In genomic region chr2:193695367-193695766, GRCh38 we compare ENCODE assay signal across 9 cellular contexts.
A peak's percentile ranks its signal among the peaks of the same experiment; 100 is the strongest.
DNase-seq lines count a peak whose midpoint lies in the region; ATAC-seq, FAIRE-seq and TF ChIP-seq lines count a peak whose summit lies in the region.
"Had no signal": no experiment of that assay in that cellular context is flagged by ENCODE, and none has a peak within 500 bp of the region (broad histone marks: within the 10 kb centered on the region; RNA-seq: fewer than 3 reads in every experiment).

No MANE protein-coding gene starts in this region.

- DNase-seq in H54 (ENCODE audit: insufficient read length, low spot score) (no peak), NCI-H2107 (lab: John Stamatoyannopoulos, UW) (peak; percentile 3), cerebellum (ENCODE audit: low spot score) (peak; percentile 7), omental fat pad (ENCODE audit: low spot score) (no peak)
- no peak for DNase-seq in stimulated activated CD4-positive, alpha-beta T cell treated with anti-CD3 and anti-CD28 coated beads, Interleukin-2, amount 100 ng/mL, for 48 hours
- DNase-seq: IMR-90 had no signal

- H3K9me2 ChIP-seq in DOHH2 (replicated peaks; ENCODE audit: control insufficient read depth, low read length), result no peaks in the 10 kb centered on the region

- peak; percentile 86 for FAIRE-seq in H54 (lab: Jason Lieb, UNC)

- H3K4me2 ChIP-seq in DOHH2 (ENCODE audit: low read length), result no peak overlapping the region

- H3K27ac ChIP-seq in DOHH2 (ENCODE audit: low read depth, low read length), result no peak overlapping the region

- TF ChIP-seq CTCF in DOHH2 (IDR thresholded peaks at IDR 0.05; ENCODE audit: low read depth, low read length, poor library complexity, severe bottlenecking), result peak; percentile 35
- TF ChIP-seq CTCF in omental fat pad (IDR thresholded peaks at IDR 0.05), result no peak

- H3K79me2 ChIP-seq in DOHH2 (ENCODE audit: control insufficient read depth, low read length), result no peaks in the 10 kb centered on the region

- H4K20me1 ChIP-seq in DOHH2 (ENCODE audit: control insufficient read depth, insufficient read depth, low read depth, low read length), result no peaks in the 10 kb centered on the region

- H3K27me3 ChIP-seq in DOHH2 (ENCODE audit: control insufficient read depth, low read length), result no peaks in the 10 kb centered on the region

- no peaks in the 10 kb centered on the region for H3K36me3 ChIP-seq in DOHH2 (ENCODE audit: control insufficient read depth, low read length)

- ATAC-seq in omental fat pad (ENCODE audit: low FRiP score), result no peak
- ATAC-seq in HG02642 (IDR thresholded peaks at IDR 0.05; ENCODE audit: poor library complexity, unreplicated experiment), result no peak
- no peak for ATAC-seq in HG03342 (IDR thresholded peaks at IDR 0.05; ENCODE audit: unreplicated experiment)

- no peak for TF ChIP-seq POLR2A in H54 (IDR thresholded peaks at IDR 0.05; ENCODE audit: low read depth, low read length)

- no peaks in the 10 kb centered on the region for H3K9me3 ChIP-seq in DOHH2 (ENCODE audit: control insufficient read depth, insufficient read depth, low read length)

- H3K4me3 ChIP-seq in DOHH2 (ENCODE audit: low read length), result no peak overlapping the region

- H3K4me1 ChIP-seq in DOHH2 (ENCODE audit: control insufficient read depth, low read length), result no peaks in the 10 kb centered on the region

- H3F3A ChIP-seq in DOHH2 (ENCODE audit: control insufficient read depth, insufficient read depth), result no peaks in the 10 kb centered on the region

Comparison
In these comparisons a context has a peak if more than half of its experiments do, and no peak if none do; other contexts are left out.
1. DNase-seq: peak in NCI-H2107 (single experiment) and cerebellum (single experiment); none in H54 (single experiment), omental fat pad (single experiment) and stimulated activated CD4-positive, alpha-beta T cell treated with anti-CD3 and anti-CD28 coated beads, Interleukin-2, amount 100 ng/mL, for 48 hours (0 of 2).